Comparison of ENCODE assay signal across 8 cellular contexts in the genomic region with DNA sequence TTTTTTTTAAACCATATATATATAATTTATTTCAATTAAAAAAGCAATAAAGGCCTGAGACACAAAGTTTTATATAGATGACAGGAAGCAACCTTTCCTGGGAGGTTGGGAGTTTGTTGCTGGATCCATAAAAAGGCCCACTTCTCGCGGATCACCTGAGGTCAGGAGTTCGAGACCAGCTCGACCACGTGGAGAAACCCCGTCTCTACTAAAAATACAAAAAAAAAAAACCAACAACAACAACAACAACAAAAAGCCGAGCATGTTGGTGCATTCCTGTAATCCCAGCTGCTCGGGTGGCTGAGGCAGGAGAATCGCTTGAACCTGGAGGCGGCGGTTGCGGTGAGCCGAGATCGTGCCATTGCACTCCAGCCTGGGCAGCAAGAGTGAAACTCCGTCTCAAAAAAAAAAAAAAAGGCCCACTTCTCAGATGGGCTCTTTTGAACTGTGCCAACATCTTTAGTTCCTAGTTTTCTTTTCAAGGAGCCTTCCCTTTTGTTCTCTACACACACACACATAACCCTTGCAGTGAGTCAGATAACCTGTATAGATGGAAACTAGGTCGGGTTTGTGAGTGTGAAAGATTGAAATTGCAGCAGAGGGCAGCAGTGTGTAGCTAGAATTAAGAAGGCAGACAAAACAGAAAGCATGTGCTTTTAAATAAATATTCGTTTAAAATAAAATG. TPM values are rescaled to one million over a fixed set of nuclear protein-coding genes. Genes with fewer than 3 reads are reported as not detected.
A peak's percentile ranks its signal among the peaks of the same experiment; 100 is the strongest.
DNase-seq lines count a peak whose midpoint lies in the region; ATAC-seq, FAIRE-seq and TF ChIP-seq lines count a peak whose summit lies in the region.

No MANE protein-coding gene starts in this region.

- intact Hi-C loops in adrenal gland (cut with DNase I) (no loop called here), right cardiac atrium (cut with DNase I) (no loop called here), sciatic nerve (cut with DNase I) (no loop called here)

- in situ Hi-C loops in G401 (cut with HindIII; ENCODE audit: low sequenced_read_pairs) = no loop called here

- DNase-seq in G401 (ENCODE audit: low spot score) = peak; percentile 87
- DNase-seq in H54 (ENCODE audit: insufficient read length, low spot score) = peak; percentile 50
- peak; percentile 89 for DNase-seq in MM.1S
- DNase-seq in SIG-M5 treated with dmso at 0.1 percent for 504 hours (lab: John Stamatoyannopoulos, UW; ENCODE audit: unreplicated experiment) = peak; percentile 94
- DNase-seq in adrenal gland = peak; percentile 55 to 81 (median 66)
- peak; percentile 29 to 73 (median 52) for DNase-seq in right cardiac atrium
- DNase-seq in sciatic nerve (ENCODE audit: low spot score) = no peak

- no peaks in the 10 kb centered on the region for H4K20me1 ChIP-seq in MM.1S (ENCODE audit: insufficient read depth, low read length)

- TF ChIP-seq CTCF in MM.1S (IDR thresholded peaks at IDR 0.05; ENCODE audit: low read length) (peak; percentile 73), adrenal gland (IDR thresholded peaks at IDR 0.05) (peak; percentile 30 to 85 (median 74))

- H3K4me1 ChIP-seq in MM.1S (ENCODE audit: low read length) (peaks cover 25% of the 10 kb centered on the region), adrenal gland (replicated peaks in 1 of 2) (peaks cover 10 to 39% of the 10 kb centered on the region in 2 donors), right cardiac atrium (ENCODE audit: control insufficient read depth, insufficient read depth, low read length) (no peaks in the 10 kb centered on the region)

- peaks cover 38% of the 10 kb centered on the region for H3K79me2 ChIP-seq in MM.1S (ENCODE audit: low read length)

- peak overlapping the region; percentile 48; the same call in 1 of the 2 replicates for H3K4me2 ChIP-seq in MM.1S (ENCODE audit: low read depth, low read length)

- H3K27me3 ChIP-seq in MM.1S (replicated peaks; ENCODE audit: insufficient read depth, low read length) = no peaks in the 10 kb centered on the region
- H3K27me3 ChIP-seq in adrenal gland = no peaks in the 10 kb centered on the region
- H3K27me3 ChIP-seq in right cardiac atrium (ENCODE audit: control insufficient read depth, insufficient read depth) = no peaks in the 10 kb centered on the region

- H3K27ac ChIP-seq in MM.1S (ENCODE audit: low read length) = peak overlapping the region; percentile 72; the same call in 1 of the 2 replicates
- peak overlapping the region; percentile 89 to 95 (median 93) for H3K27ac ChIP-seq in adrenal gland
- H3K27ac ChIP-seq in right cardiac atrium (ENCODE audit: low read length) = peak overlapping the region; percentile 39

- H3K36me3 ChIP-seq in MM.1S (replicated peaks; ENCODE audit: insufficient read depth, low read length) (peaks cover 10% of the 10 kb centered on the region; the same call in 1 of the 2 replicates), adrenal gland (replicated peaks in 1 of 2) (peaks cover 0 to 20% of the 10 kb centered on the region in 2 donors)

- TF ChIP-seq POLR2A in H54 (IDR thresholded peaks at IDR 0.05; ENCODE audit: low read depth, low read length) (no peak), adrenal gland (IDR thresholded peaks at IDR 0.05) (peak in 1 of 2 donors; percentile 51)

- peaks cover 11% of the 10 kb centered on the region for H3F3A ChIP-seq in MM.1S (ENCODE audit: insufficient read depth, low read length)

- ATAC-seq in right cardiac atrium (peak; percentile 48 to 67), sciatic nerve (peak; percentile 68), GM19324 (IDR thresholded peaks at IDR 0.05; ENCODE audit: low FRiP score, unreplicated experiment) (no peak)

- no peak overlapping the region; the same call in 1 of the 2 replicates for H3K9ac ChIP-seq in MM.1S (ENCODE audit: low read length)

- no peaks in the 10 kb centered on the region for H3K9me2 ChIP-seq in MM.1S (replicated peaks; ENCODE audit: insufficient read depth, low read length)

- peak overlapping the region; percentile 40; the same call in 1 of the 2 replicates for H2AFZ ChIP-seq in MM.1S (ENCODE audit: low read length)

- WGBS in adrenal gland, 4 donors = 49 to 55% (median 52%) methylated on average over 17 of the region's 17 CpGs
- WGBS in right cardiac atrium = 58% methylated on average over 17 of the region's 17 CpGs

- peak; percentile 85 for FAIRE-seq in H54 (lab: Jason Lieb, UNC)

- no peaks in the 10 kb centered on the region for H3K9me3 ChIP-seq in MM.1S (replicated peaks; ENCODE audit: insufficient read depth, low read length)
- H3K9me3 ChIP-seq in adrenal gland (replicated peaks in 1 of 3) = no peaks in the 10 kb centered on the region
- H3K9me3 ChIP-seq in right cardiac atrium (ENCODE audit: control insufficient read depth, low read length) = no peaks in the 10 kb centered on the region

- H3K4me3 ChIP-seq in MM.1S (ENCODE audit: low read length) (peak overlapping the region; percentile 31; the same call in 1 of the 2 replicates), adrenal gland (peak overlapping the region in 1 of 4 donors; percentile 85), right cardiac atrium (ENCODE audit: low read length) (peak overlapping the region; percentile 81)

RNA-seq across cellular contexts. Expression of gene SMNDC1, which starts 1.2 kb away (rescaled TPM):
- total RNA-seq in G401 (2014; rRNA removed; shearing (Covaris generic)) = 11.1 and 13.5 TPM in 2 replicates
- total RNA-seq in adrenal gland (10 to 100 TPM in 4 of 8 donors, 1 to 10 TPM in 4; 3.7 to 30.0 (median 18.2) TPM), right cardiac atrium (10 to 100 TPM; 21.9 to 24.3 (median 22.8) TPM), sciatic nerve (35.4 TPM)
- polyA plus RNA-seq in adrenal gland (10 to 100 TPM in 1 of 3 donors, 1 to 10 TPM in 2; 8.7 to 34.4 (median 9.8) TPM), right cardiac atrium (10.1 TPM)

Comparison
In these comparisons a context has a peak if more than half of its experiments do, and no peak if none do; other contexts are left out.
1. H3K27ac ChIP-seq: peak in every context shown above with its lines; median percentile 93 in adrenal gland; 72 in MM.1S; 39 in right cardiac atrium.